ENCODE assay signal across 10 cellular contexts in the genomic region with DNA sequence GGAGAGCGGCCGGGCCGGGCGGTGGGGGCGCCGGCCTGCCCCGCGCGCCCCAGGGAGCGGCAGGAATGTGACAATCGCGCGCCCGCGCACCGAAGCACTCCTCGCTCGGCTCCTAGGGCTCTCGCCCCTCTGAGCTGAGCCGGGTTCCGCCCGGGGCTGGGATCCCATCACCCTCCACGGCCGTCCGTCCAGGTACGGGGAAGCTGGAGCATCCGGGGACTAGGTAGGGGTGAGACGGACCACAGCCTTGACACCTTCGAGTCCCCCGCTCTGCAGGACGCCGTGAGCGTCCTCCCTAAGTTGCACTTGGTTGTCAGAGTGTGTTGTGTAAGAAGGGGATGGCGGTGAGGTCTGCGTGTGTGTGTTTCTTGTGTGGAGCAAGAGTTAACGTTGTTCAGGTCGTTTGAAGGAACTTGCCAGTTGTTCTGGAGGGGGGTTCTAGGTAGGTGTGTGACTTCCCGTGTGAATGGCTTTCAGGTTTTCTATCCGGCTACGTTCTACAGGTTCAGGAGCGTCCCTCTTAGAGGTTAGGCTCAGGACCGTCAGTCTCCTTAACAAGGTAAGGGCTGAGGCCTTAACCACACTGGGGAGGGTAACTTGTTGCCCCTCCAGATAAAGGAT. TPM values are rescaled to one million over a fixed set of nuclear protein-coding genes. Genes with fewer than 3 reads are reported as not detected.
DNase-seq lines count a peak whose midpoint lies in the region; ATAC-seq and TF ChIP-seq lines count a peak whose summit lies in the region.
"Had no signal": no experiment of that assay in that cellular context is flagged by ENCODE, and none has a peak within 500 bp of the region (broad histone marks: within the 10 kb centered on the region; RNA-seq: fewer than 3 reads in every experiment).

No MANE protein-coding gene starts in this region.

- 0 out of 2 replicates have a peak, but pooled peaks cover 4% of the 10 kb centered on the region for H3K36me3 Mint-ChIP-seq in WTC11

- H3K27me3 Mint-ChIP-seq in WTC11 (ENCODE audit: low read depth), result peaks cover 41% of the 10 kb centered on the region

- peaks cover 22% of the 10 kb centered on the region for H3K9me3 Mint-ChIP-seq in WTC11

- ATAC-seq in WTC11, result no peak; the same call in 1 of the 2 replicates

- peaks cover 17% of the 10 kb centered on the region for H3K4me1 Mint-ChIP-seq in WTC11

- H3K36me3 ChIP-seq in ES-I3 (ENCODE audit: insufficient read depth, low read length) (no peaks in the 10 kb centered on the region), cardiac muscle cell (no peaks in the 10 kb centered on the region), rectal smooth muscle tissue (ENCODE audit: control insufficient read depth, insufficient read depth, low read length) (no peaks in the 10 kb centered on the region)
- H3K36me3 ChIP-seq: HAP-1 had no signal

- no peak overlapping the region for H3K27ac Mint-ChIP-seq in WTC11

- DNase-seq in WTC11 (ENCODE audit: low spot score) (peak; percentile 53), cardiac muscle cell (ENCODE audit: low read depth in 1 of 2, low spot score in 1 of 2) (peak in 1 of 2 donors; percentile 70), occipital lobe (lab: John Stamatoyannopoulos, UW) (no peak), COLO668 (lab: John Stamatoyannopoulos, UW; ENCODE audit: unreplicated experiment) (no peak), cerebellar cortex (ENCODE audit: low spot score) (no peak)
- DNase-seq in stimulated activated CD4-positive, alpha-beta T cell treated with anti-CD3 and anti-CD28 coated beads, Interleukin-2, amount 100 ng/mL, for 48 hours, result no peak
- DNase-seq: central memory CD4-positive, alpha-beta T cell had no signal

- H3K9ac ChIP-seq in ES-I3 (ENCODE audit: low read depth, low read length) (peak overlapping the region; percentile 63), rectal smooth muscle tissue (ENCODE audit: low read length) (peak overlapping the region; percentile 57)

- H3K4me1 ChIP-seq in ES-I3 (ENCODE audit: insufficient read depth, low read length) (no peaks in the 10 kb centered on the region), cardiac muscle cell (ENCODE audit: low read depth) (no peaks in the 10 kb centered on the region), rectal smooth muscle tissue (ENCODE audit: control insufficient read depth, insufficient read depth, low read length) (peaks cover 3% of the 10 kb centered on the region)
- H3K4me1 ChIP-seq: HAP-1 had no signal

- H3K9me3 ChIP-seq in ES-I3 (ENCODE audit: control insufficient read depth, insufficient read depth, low read length) (no peaks in the 10 kb centered on the region), cardiac muscle cell (ENCODE audit: low read depth) (no peaks in the 10 kb centered on the region)
- H3K9me3 ChIP-seq: HAP-1 had no signal

- CTCF ChIA-PET in WTC11 (lab: Charles Lee), result interaction anchor here (0.8 to 2.0 kb wide), 7 partner anchors 17 to 300 kb away, joined by 3 to 13 read pairs (median 3); no protein-coding TSS in a partner anchor

- peak overlapping the region; percentile 63 for H3K4me3 Mint-ChIP-seq in WTC11

- H3K27me3 ChIP-seq in cardiac muscle cell, result peaks cover 13% of the 10 kb centered on the region
- no peaks in the 10 kb centered on the region for H3K27me3 ChIP-seq in rectal smooth muscle tissue (ENCODE audit: control insufficient read depth, insufficient read depth, low read length)

- no peak overlapping the region for H3K27ac ChIP-seq in cardiac muscle cell
- H3K27ac ChIP-seq in rectal smooth muscle tissue (ENCODE audit: low read depth, low read length), result peak overlapping the region; percentile 78

- TF ChIP-seq CTCF in WTC11 (IDR thresholded peaks at IDR 0.05), result no peak
- TF ChIP-seq CTCF in cardiac muscle cell (IDR thresholded peaks at IDR 0.05; ENCODE audit: low read depth, low read length), result no peak

- POLR2A ChIA-PET in WTC11 (lab: Charles Lee), result no interaction called here

- H3K4me3 ChIP-seq in cardiac muscle cell, result peak overlapping the region; percentile 33
- H3K4me3 ChIP-seq in rectal smooth muscle tissue (ENCODE audit: low read length), result peak overlapping the region; percentile 82
- H3K4me3 ChIP-seq: HAP-1 had no signal

TF ChIP-seq in WTC11, 78 proteins besides CTCF, POLR2A, EP300 and RAD21 (continues in another document):
- TF ChIP-seq, protein P1, sequence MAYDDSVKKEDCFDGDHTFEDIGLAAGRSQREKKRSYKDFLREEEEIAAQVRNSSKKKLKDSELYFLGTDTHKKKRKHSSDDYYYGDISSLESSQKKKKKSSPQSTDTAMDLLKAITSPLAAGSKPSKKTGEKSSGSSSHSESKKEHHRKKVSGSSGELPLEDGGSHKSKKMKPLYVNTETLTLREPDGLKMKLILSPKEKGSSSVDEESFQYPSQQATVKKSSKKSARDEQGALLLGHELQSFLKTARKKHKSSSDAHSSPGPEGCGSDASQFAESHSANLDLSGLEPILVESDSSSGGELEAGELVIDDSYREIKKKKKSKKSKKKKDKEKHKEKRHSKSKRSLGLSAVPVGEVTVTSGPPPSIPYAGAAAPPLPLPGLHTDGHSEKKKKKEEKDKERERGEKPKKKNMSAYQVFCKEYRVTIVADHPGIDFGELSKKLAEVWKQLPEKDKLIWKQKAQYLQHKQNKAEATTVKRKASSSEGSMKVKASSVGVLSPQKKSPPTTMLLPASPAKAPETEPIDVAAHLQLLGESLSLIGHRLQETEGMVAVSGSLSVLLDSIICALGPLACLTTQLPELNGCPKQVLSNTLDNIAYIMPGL (CRISPR knock-in tag; IDR thresholded peaks at IDR 0.05), result no peak
- TF ChIP-seq GTF2I (CRISPR knock-in tag; conservative IDR thresholded peaks at IDR 0.05), result no peak
- 0 out of 2 replicates have a peak, but pooled peaks have one; percentile 13 for TF ChIP-seq FOXK1 (CRISPR knock-in tag; IDR thresholded peaks at IDR 0.05)
- no peak for TF ChIP-seq ATF6 (CRISPR knock-in tag; IDR thresholded peaks at IDR 0.05)
- TF ChIP-seq ZSCAN18 (CRISPR knock-in tag; IDR thresholded peaks at IDR 0.05), result no peak
- TF ChIP-seq FOXP1 (CRISPR knock-in tag; IDR thresholded peaks at IDR 0.05; ENCODE audit: borderline replicate concordance), result no peak
- no peak for TF ChIP-seq ZBTB43 (CRISPR knock-in tag; IDR thresholded peaks at IDR 0.05)

RNA-seq across cellular contexts. Expression of gene IL1R1, which starts 0.4 kb away (rescaled TPM):
- 0.37 to 0.78 TPM (median 0.55 TPM) in 3 replicates for total RNA-seq in WTC11 (2021)
- total RNA-seq in cardiac muscle cell, result 0.18 and 0.21 TPM in 2 replicates
- polyA plus RNA-seq in cardiac muscle cell, result 1.4 TPM in 1 of 2 replicates, not detected in the other
- 0.78 TPM for total RNA-seq in occipital lobe

RNA-seq across cellular contexts. Expression of gene IL1RL2, which starts 43.9 kb away (rescaled TPM):
- total RNA-seq in WTC11 (2021) (0.11 TPM in 1 of 3 replicates, not detected in the others), cardiac muscle cell (not detected in 2 replicates), occipital lobe (0.47 TPM)
- polyA plus RNA-seq in cardiac muscle cell, result not detected in 2 replicates
